8 cellular contexts compared by ENCODE assay signal in the genomic region with DNA sequence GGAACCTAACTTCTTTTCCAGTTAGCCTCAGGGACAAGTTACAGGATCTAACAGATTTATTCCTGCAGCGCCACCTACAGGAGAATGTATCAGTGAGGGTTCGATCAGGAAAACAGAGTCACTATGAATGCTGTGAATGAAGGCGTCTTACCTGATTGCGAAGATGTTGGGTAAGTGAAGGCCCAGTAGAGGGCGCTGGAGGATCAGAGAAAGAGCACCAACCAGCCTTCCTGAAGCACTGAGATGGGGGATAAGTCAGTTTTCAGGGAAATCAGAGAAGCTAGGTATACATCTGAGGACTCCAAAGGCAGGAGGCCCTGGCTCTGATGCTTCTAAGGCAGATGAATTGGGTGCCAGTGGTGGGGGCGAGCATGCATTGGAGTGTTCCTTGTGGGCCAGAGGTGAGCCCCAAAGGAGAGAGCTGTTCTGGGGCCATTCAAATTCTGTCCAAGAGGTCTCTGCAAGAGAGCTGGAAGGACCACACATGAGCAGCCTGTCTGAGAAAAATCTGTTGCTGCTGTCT.
DNase-seq lines count a peak whose midpoint lies in the region; ATAC-seq and TF ChIP-seq lines count a peak whose summit lies in the region.

No MANE protein-coding gene starts in this region.

- no peak overlapping the region for H3K4me3 ChIP-seq in WERI-Rb-1 (ENCODE audit: low read depth, low read length)
- no peak overlapping the region for H3K4me3 ChIP-seq in fibroblast of villous mesenchyme (ENCODE audit: low read depth, low read length)

- H3K9me3 ChIP-seq in WERI-Rb-1 (ENCODE audit: severe bottlenecking): peaks cover 4% of the 10 kb centered on the region

- no peak overlapping the region for H3K27ac ChIP-seq in WERI-Rb-1

- H3K27me3 ChIP-seq in WERI-Rb-1 (ENCODE audit: insufficient read depth, low read depth, severe bottlenecking): no peaks in the 10 kb centered on the region

- H3K36me3 ChIP-seq in WERI-Rb-1: no peaks in the 10 kb centered on the region

- ATAC-seq in GM19372 (IDR thresholded peaks at IDR 0.05; ENCODE audit: low read depth, unreplicated experiment) (peak; percentile 99), HG03280 (IDR thresholded peaks at IDR 0.05; ENCODE audit: unreplicated experiment) (peak; percentile 97), omental fat pad (ENCODE audit: low FRiP score) (no peak)

- DNase-seq in EH (ENCODE audit: low read depth): peak; percentile 67
- peak; percentile 71 for DNase-seq in NCI-H2171 treated with DMSO at 0.1 percent for 48 hours (lab: John Stamatoyannopoulos, UW)
- DNase-seq in WERI-Rb-1: peak; percentile 95
- DNase-seq in fibroblast of villous mesenchyme (ENCODE audit: low read depth): peak; percentile 73
- peak; percentile 33 for DNase-seq in omental fat pad (ENCODE audit: low spot score)
- no peak for DNase-seq in activated gamma-delta T cell (lab: John Stamatoyannopoulos, UW)

- TF ChIP-seq CTCF in WERI-Rb-1 (IDR thresholded peaks at IDR 0.05; ENCODE audit: low read depth, low read length) (peak; percentile 94), fibroblast of villous mesenchyme (IDR thresholded peaks at IDR 0.05; ENCODE audit: insufficient read depth, low read depth, low read length) (peak; percentile 66), omental fat pad (IDR thresholded peaks at IDR 0.05) (no peak)

Comparison
In these comparisons a context has a peak if more than half of its experiments do, and no peak if none do; other contexts are left out.
1. CTCF ChIP-seq: peak in WERI-Rb-1 (single experiment) and fibroblast of villous mesenchyme (single experiment); none in omental fat pad (0 of 3).